11 cellular contexts compared by ENCODE assay signal in the genomic region with DNA sequence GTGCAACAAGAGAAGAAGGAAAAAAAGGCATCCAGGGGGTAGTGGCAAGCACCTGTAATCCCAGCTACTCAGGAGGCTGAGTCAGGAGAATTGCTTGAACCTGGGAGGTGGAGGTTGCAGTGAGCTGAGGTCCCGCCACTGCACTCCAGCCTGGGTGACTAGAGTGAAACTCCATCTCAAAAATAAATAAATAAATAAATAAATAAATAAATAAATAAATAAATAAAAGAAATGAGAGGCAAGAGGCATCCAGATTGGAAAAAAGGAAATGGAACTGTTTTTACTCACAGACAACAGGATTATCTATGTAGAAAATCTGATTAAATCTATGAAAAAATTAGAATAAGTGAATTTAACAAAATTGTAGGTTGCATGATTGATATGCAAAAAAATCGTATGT. TPM values are rescaled to one million over a fixed set of nuclear protein-coding genes. Genes with fewer than 3 reads are reported as not detected.
"Had no signal": no experiment of that assay in that cellular context is flagged by ENCODE, and none has a peak within 500 bp of the region (broad histone marks: within the 10 kb centered on the region; RNA-seq: fewer than 3 reads in every experiment).

No MANE protein-coding gene starts in this region.

RNA-seq across cellular contexts. Expression of gene LDLRAD1, which starts 23.5 kb away (rescaled TPM):
- total RNA-seq: OCI-LY7, PC-3, Peyer's patch, Right ventricle myocardium inferior, Right ventricle myocardium superior, RPMI7951, SJCRH30, SJSA1, SK-MEL-5, T-cell had no signal
- polyA plus RNA-seq: SK-N-SH had no signal
